ENCODE assay signal across 8 cellular contexts in genomic region chr14:61860294-61860918, GRCh38. TPM values are rescaled to one million over a fixed set of nuclear protein-coding genes. Genes with fewer than 3 reads are reported as not detected.
DNase-seq lines count a peak whose midpoint lies in the region; ATAC-seq and TF ChIP-seq lines count a peak whose summit lies in the region.

No MANE protein-coding gene starts in this region.

- H3K4ac ChIP-seq in mesenchymal stem cell (ENCODE audit: low read depth in 1 of 2, low read length in 2 of 2): no peak overlapping the region

- no peaks in the 10 kb centered on the region for H3K4me1 ChIP-seq in cardiac muscle cell (ENCODE audit: low read depth)
- no peaks in the 10 kb centered on the region for H3K4me1 ChIP-seq in mesenchymal stem cell (ENCODE audit: control insufficient read depth, insufficient read depth, low read depth, low read length)
- no peaks in the 10 kb centered on the region for H3K4me1 ChIP-seq in stomach

- no peak overlapping the region for H4K8ac ChIP-seq in mesenchymal stem cell (ENCODE audit: low read length)

- DNase-seq in cardiac muscle cell (ENCODE audit: low read depth in 1 of 2, low spot score in 1 of 2) (peak; percentile 56 to 60), cardiac septum (ENCODE audit: low spot score) (no peak), MV-4-11 (lab: John Stamatoyannopoulos, UW) (peak; percentile 73), cerebellar cortex (ENCODE audit: low spot score) (peak; percentile 31), mesenchymal stem cell (peak; percentile 37), stomach (peak; percentile 47)
- DNase-seq in activated CD4-positive, CD25-positive, alpha-beta regulatory T cell (lab: John Stamatoyannopoulos, UW): peak; percentile 14 to 56 (median 16)

- intact Hi-C loops in cardiac septum (cut with DNase I) (no loop called here), stomach (cut with DNase I; ENCODE audit: low total_unique reads) (no loop called here)

- ATAC-seq in HG02588 (IDR thresholded peaks at IDR 0.05; ENCODE audit: unreplicated experiment): peak; percentile 95

- H3K9me3 ChIP-seq in cardiac muscle cell (ENCODE audit: low read depth) (no peaks in the 10 kb centered on the region), mesenchymal stem cell (ENCODE audit: control insufficient read depth, low read length) (no peaks in the 10 kb centered on the region), stomach (no peaks in the 10 kb centered on the region)

- H3K79me1 ChIP-seq in mesenchymal stem cell (replicated peaks; ENCODE audit: low read length, poor library complexity, severe bottlenecking): no peaks in the 10 kb centered on the region

- H3K27ac ChIP-seq in cardiac muscle cell: no peak overlapping the region
- no peak overlapping the region for H3K27ac ChIP-seq in mesenchymal stem cell (ENCODE audit: low read length, poor library complexity, severe bottlenecking)
- no peak overlapping the region for H3K27ac ChIP-seq in stomach

- TF ChIP-seq EP300 in stomach (IDR thresholded peaks at IDR 0.05): no peak

- H3K23ac ChIP-seq in mesenchymal stem cell (ENCODE audit: low read length in 2 of 2): no peak overlapping the region

- no peak overlapping the region for H3K4me2 ChIP-seq in mesenchymal stem cell (ENCODE audit: low read length, poor library complexity, severe bottlenecking)

- peak; percentile 87 for TF ChIP-seq CTCF in cardiac muscle cell (IDR thresholded peaks at IDR 0.05; ENCODE audit: low read depth, low read length)
- TF ChIP-seq CTCF in stomach (IDR thresholded peaks at IDR 0.05): peak in 5 of 7 experiments; percentile 26 to 75 (median 45)

- WGBS in mesenchymal stem cell: 21% methylated on average over 1 of the region's 1 CpG
- 52 to 76% (median 70%) methylated on average over 1 of the region's 1 CpG for WGBS in stomach, 5 donors

- no peak overlapping the region for H3K14ac ChIP-seq in mesenchymal stem cell (ENCODE audit: low read length in 2 of 2)

- H3K36me3 ChIP-seq in cardiac muscle cell (no peaks in the 10 kb centered on the region), mesenchymal stem cell (ENCODE audit: control insufficient read depth in 1 of 2, insufficient read depth in 2 of 2, low read depth in 1 of 2, low read length in 2 of 2) (no peaks in the 10 kb centered on the region), stomach (no peaks in the 10 kb centered on the region)

- H2BK120ac ChIP-seq in mesenchymal stem cell (ENCODE audit: low read depth, low read length): no peak overlapping the region

- no peak overlapping the region for H2AK5ac ChIP-seq in mesenchymal stem cell (ENCODE audit: low read length, severe bottlenecking)

- H3K4me3 ChIP-seq in cardiac muscle cell (no peak overlapping the region), mesenchymal stem cell (ENCODE audit: insufficient read depth in 1 of 2, low read depth in 1 of 2, low read length in 2 of 2) (no peak overlapping the region), stomach (no peak overlapping the region)

- no peak overlapping the region for H2BK12ac ChIP-seq in mesenchymal stem cell (ENCODE audit: low read length in 2 of 2)

- H4K91ac ChIP-seq in mesenchymal stem cell (ENCODE audit: low read length): no peak overlapping the region

- no peak for TF ChIP-seq POLR2A in stomach (IDR thresholded peaks at IDR 0.05)

- H2BK15ac ChIP-seq in mesenchymal stem cell (ENCODE audit: low read depth, poor library complexity, severe bottlenecking): no peak overlapping the region

- no peak overlapping the region for H3K9ac ChIP-seq in mesenchymal stem cell (ENCODE audit: low read length)

- H3K27me3 ChIP-seq in cardiac muscle cell: no peaks in the 10 kb centered on the region
- H3K27me3 ChIP-seq in mesenchymal stem cell (ENCODE audit: control insufficient read depth in 1 of 2, insufficient read depth in 1 of 2, low read length in 2 of 2): peaks cover 0 to 10% of the 10 kb centered on the region in 2 experiments
- H3K27me3 ChIP-seq in stomach: peaks cover 0 to 4% (median 0%) of the 10 kb centered on the region in 3 donors

- no peak overlapping the region for H3K18ac ChIP-seq in mesenchymal stem cell (ENCODE audit: low read depth in 1 of 2, low read length in 2 of 2)

- no peak overlapping the region for H2BK5ac ChIP-seq in mesenchymal stem cell (ENCODE audit: low read depth, low read length, poor library complexity, severe bottlenecking)

- H2AFZ ChIP-seq in mesenchymal stem cell (ENCODE audit: low read depth, low read length): no peak overlapping the region

RNA-seq across cellular contexts. Expression of gene SYT16, which starts 47.9 kb away (rescaled TPM):
- total RNA-seq in cardiac muscle cell (0.07 and 0.71 TPM in 2 replicates), cardiac septum (0.73 TPM), stomach (1 to 10 TPM in 1 of 5 donors, under 1 TPM in 2, not detected in 2; under 0.01 to 7.7 (median under 0.01) TPM)
- polyA plus RNA-seq in cardiac muscle cell (0.16 TPM in 1 of 2 replicates, not detected in the other), stomach (under 1 TPM in 2 of 3 donors, not detected in 1; under 0.01 to 0.46 TPM)
- 0.11 TPM for polyA plus RNA-seq in mesenchymal stem cell (2013, experiment 1 of 2)
- 0.25 TPM for polyA plus RNA-seq in mesenchymal stem cell (2013, experiment 2 of 2)
